ENCODE assay signal across 1 cellular context in genomic region chr20:9939231-9939630, GRCh38.
TF ChIP-seq lines count a peak whose summit lies in the region.

No MANE protein-coding gene starts in this region.

TF ChIP-seq in HepG2, 621 proteins besides CTCF, POLR2A, EP300 and RAD21 (continued from another document):
- no peak for TF ChIP-seq ZNF784 (CRISPR knock-in tag; IDR thresholded peaks at IDR 0.05; ENCODE audit: borderline replicate concordance)
- TF ChIP-seq MAFK (conservative IDR thresholded peaks at IDR 0.05 in 1 of 2, IDR thresholded peaks at IDR 0.05 in 1 of 2; ENCODE audit: low read length in 2 of 2): peak in 1 of 2 experiments; percentile 59; a peak in 3 of 4 replicates
- TF ChIP-seq NR0B2 (CRISPR knock-in tag; IDR thresholded peaks at IDR 0.05): no peak
- TF ChIP-seq MAFF (IDR thresholded peaks at IDR 0.05; ENCODE audit: low read depth, low read length): peak; percentile 27; the same call in 1 of the 2 replicates
- no peak for TF ChIP-seq FLYWCH1 (CRISPR knock-in tag; IDR thresholded peaks at IDR 0.05)
